15 cellular contexts compared by ENCODE assay signal in the genomic region with DNA sequence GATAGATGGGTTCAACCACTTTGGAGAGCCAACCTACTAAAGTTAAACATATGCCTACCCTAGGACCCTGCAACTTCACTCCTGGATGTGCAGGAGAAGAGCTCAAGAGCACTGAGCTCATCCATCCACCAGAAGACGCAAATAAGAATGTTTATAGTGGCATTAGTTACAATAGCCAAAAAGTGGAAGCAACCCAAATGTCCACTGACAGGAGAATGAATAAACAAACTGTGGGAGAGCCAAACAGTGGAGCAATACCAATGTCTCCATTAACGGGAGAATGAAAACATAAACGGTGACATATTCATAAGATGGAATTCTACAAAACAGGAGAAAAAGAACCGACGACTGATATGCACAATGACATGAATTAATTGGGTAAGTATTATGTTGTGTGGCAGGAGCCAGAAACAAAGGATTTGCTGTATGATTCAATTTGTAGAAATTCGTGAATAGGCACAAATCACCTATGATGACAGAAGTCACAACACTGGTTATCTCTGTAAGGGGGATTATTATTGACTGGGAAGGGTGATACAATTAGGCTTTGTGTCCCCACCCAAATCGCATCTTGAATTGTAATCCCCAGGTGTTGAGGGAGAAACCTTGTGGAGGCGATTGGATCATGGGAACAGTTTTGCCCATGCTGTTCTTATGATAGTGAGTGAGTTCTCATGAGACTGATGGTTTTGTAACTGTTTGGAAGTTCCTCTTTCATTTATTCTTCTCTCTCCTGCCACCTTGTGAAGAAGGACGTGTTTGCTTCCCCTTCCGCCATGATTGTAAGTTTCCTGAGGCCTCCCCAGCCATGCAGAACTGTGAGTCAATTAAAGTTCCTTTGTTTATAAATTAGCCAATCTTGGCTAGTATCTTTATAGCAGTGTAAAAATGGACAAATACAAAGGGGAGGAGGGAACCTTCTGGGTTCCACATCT. TPM values are rescaled to one million over a fixed set of nuclear protein-coding genes. Genes with fewer than 3 reads are reported as not detected.
DNase-seq lines count a peak whose midpoint lies in the region; TF ChIP-seq lines count a peak whose summit lies in the region.
"Had no signal": no experiment of that assay in that cellular context is flagged by ENCODE, and none has a peak within 500 bp of the region (broad histone marks: within the 10 kb centered on the region; RNA-seq: fewer than 3 reads in every experiment).

No MANE protein-coding gene starts in this region.

- H2BK5ac ChIP-seq in trophoblast cell (ENCODE audit: low read depth, low read length, poor library complexity) = peak overlapping the region; percentile 18

- H3K9ac ChIP-seq in trophoblast cell (ENCODE audit: low read length) = no peak overlapping the region

- no peak overlapping the region for H3K4me2 ChIP-seq in trophoblast cell (ENCODE audit: low read length)

- H3K4me1 ChIP-seq in trophoblast cell (ENCODE audit: control insufficient read depth in 1 of 2, insufficient read depth in 2 of 2, low read length in 2 of 2) (peaks cover 13 to 28% of the 10 kb centered on the region in 2 experiments), uterus (no peaks in the 10 kb centered on the region)
- H3K4me1 ChIP-seq: adrenal gland, tibial artery had no signal

- H3K79me1 ChIP-seq in trophoblast cell (ENCODE audit: low read length) = peaks cover 38% of the 10 kb centered on the region

- H3K4me3 ChIP-seq in choroid plexus epithelial cell (ENCODE audit: low read depth, low read length) = no peak overlapping the region
- H3K4me3 ChIP-seq in trophoblast cell (ENCODE audit: low read depth, low read length) = no peak overlapping the region
- no peak overlapping the region for H3K4me3 ChIP-seq in uterus
- H3K4me3 ChIP-seq: adrenal gland, skin epidermis, tibial artery had no signal

- TF ChIP-seq CTCF in choroid plexus epithelial cell (conservative IDR thresholded peaks at IDR 0.05; ENCODE audit: low read depth, low read length) = peak; percentile 23
- no peak for TF ChIP-seq CTCF in uterus (IDR thresholded peaks at IDR 0.05)

- H3K36me3 ChIP-seq in trophoblast cell (ENCODE audit: control insufficient read depth in 1 of 2, insufficient read depth in 2 of 2, low read length in 2 of 2) (no peaks in the 10 kb centered on the region), uterus (no peaks in the 10 kb centered on the region)
- H3K36me3 ChIP-seq: adrenal gland, tibial artery had no signal

- no peaks in the 10 kb centered on the region for H3K9me3 ChIP-seq in trophoblast cell (ENCODE audit: insufficient read depth, low read depth, low read length)
- H3K9me3 ChIP-seq in uterus = no peaks in the 10 kb centered on the region
- H3K9me3 ChIP-seq: adrenal gland, tibial artery had no signal

- no peak overlapping the region for H2AK5ac ChIP-seq in trophoblast cell (ENCODE audit: low read length)

- no peaks in the 10 kb centered on the region for H3K27me3 ChIP-seq in trophoblast cell (ENCODE audit: insufficient read depth, low read length)
- H3K27me3 ChIP-seq in uterus = no peaks in the 10 kb centered on the region
- H3K27me3 ChIP-seq: adrenal gland had no signal

- DNase-seq in GF-D8 (lab: John Stamatoyannopoulos, UW) (peak; percentile 63), MV-4-11 (lab: John Stamatoyannopoulos, UW) (peak; percentile 84), choroid plexus epithelial cell (ENCODE audit: low read depth) (peak; percentile 49), trophoblast cell (no peak), hepatic stellate cell (ENCODE audit: low spot score) (no peak), NCI-H524 treated with DMSO at 0.1 percent for 48 hours (lab: John Stamatoyannopoulos, UW) (no peak), uterus (no peak)
- DNase-seq: activated CD8-positive, alpha-beta T cell treated with anti-CD3 and anti-CD28 coated beads, Interleukin-2, amount 10 ng/mL, durations not matched to agents 7 days and 5 days; adrenal gland; C1 segment of cervical spinal cord; central memory CD4-positive, alpha-beta T cell; DMS79; NCI-H1092 treated with DMSO at 0.1 percent for 48 hours; tibial artery had no signal

- no peak for TF ChIP-seq POLR2A in uterus (IDR thresholded peaks at IDR 0.05)

- H2AFZ ChIP-seq in trophoblast cell (ENCODE audit: insufficient read depth, low read length, poor library complexity) = no peak overlapping the region

- H3K23ac ChIP-seq in trophoblast cell (ENCODE audit: low read length) = no peak overlapping the region

- H4K12ac ChIP-seq in trophoblast cell (ENCODE audit: low read depth, low read length) = no peak overlapping the region

- no peak overlapping the region for H3K18ac ChIP-seq in trophoblast cell (ENCODE audit: low read length)

- peak overlapping the region; percentile 86 for H2BK12ac ChIP-seq in trophoblast cell (ENCODE audit: low read length)

- H3K27ac ChIP-seq in trophoblast cell (ENCODE audit: low read depth, low read length) (no peak overlapping the region), uterus (no peak overlapping the region)
- H3K27ac ChIP-seq: adrenal gland, tibial artery had no signal

- no peak overlapping the region for H3K4ac ChIP-seq in trophoblast cell (ENCODE audit: low read depth, low read length)

- WGBS in trophoblast cell (ENCODE audit: extremely low coverage, insufficient coverage, insufficient read length) = no CpG with 5 or more reads among the region's 10 CpGs

- H2BK120ac ChIP-seq in trophoblast cell (ENCODE audit: insufficient read depth, low read length, poor library complexity) = peak overlapping the region; percentile 86

- H3K14ac ChIP-seq in trophoblast cell (ENCODE audit: low read length) = peak overlapping the region; percentile 41

- H4K8ac ChIP-seq in trophoblast cell (ENCODE audit: low read depth, low read length) = no peak overlapping the region

- H3K79me2 ChIP-seq in trophoblast cell (ENCODE audit: control insufficient read depth, insufficient read depth, low read length, poor library complexity) = peaks cover 4% of the 10 kb centered on the region

- intact Hi-C loops in uterus (cut with DNase I; ENCODE audit: low total_unique reads) = loop anchor here (5.0 kb wide), 1 partner anchor 319 kb away; no protein-coding TSS in a partner anchor

- H4K91ac ChIP-seq in trophoblast cell (ENCODE audit: low read depth, low read length) = peak overlapping the region; percentile 63

RNA-seq across cellular contexts. Expression of a gene that starts 57.9 kb away (rescaled TPM):
- polyA plus RNA-seq in trophoblast cell (2013) = 0.68 and 0.85 TPM in 2 replicates
- total RNA-seq in uterus = 10 to 100 TPM; 11.2 to 39.4 (median 18.8) TPM

Comparison
In these comparisons a context has a peak if more than half of its experiments do, and no peak if none do; other contexts are left out.
1. DNase-seq: peak in GF-D8 (single experiment), MV-4-11 (single experiment) and choroid plexus epithelial cell (single experiment); none in trophoblast cell (0 of 2), hepatic stellate cell (single experiment), NCI-H524 treated with DMSO at 0.1 percent for 48 hours (single experiment) and uterus (0 of 2).